In genomic region chr5:75612211-75612579, GRCh38 we compare ENCODE assay signal across 12 cellular contexts. TPM values are rescaled to one million over a fixed set of nuclear protein-coding genes. Genes with fewer than 3 reads are reported as not detected.
DNase-seq lines count a peak whose midpoint lies in the region; ATAC-seq, FAIRE-seq and TF ChIP-seq lines count a peak whose summit lies in the region.
"Had no signal": no experiment of that assay in that cellular context is flagged by ENCODE, and none has a peak within 500 bp of the region (broad histone marks: within the 10 kb centered on the region; RNA-seq: fewer than 3 reads in every experiment).

No MANE protein-coding gene starts in this region.

- H4K5ac ChIP-seq in H1 (ENCODE audit: insufficient read length, low read depth, low read length) = no peak overlapping the region

- H3K79me2 ChIP-seq in H1 (ENCODE audit: control insufficient read depth in 1 of 2, insufficient read depth in 2 of 2, low read length in 2 of 2) = no peaks in the 10 kb centered on the region

- H3K4me2 ChIP-seq in H1 (ENCODE audit: insufficient read depth in 1 of 2, low read depth in 2 of 2, low read length in 2 of 2) = peak overlapping the region; percentile 70 to 88

- no peak overlapping the region for H2BK15ac ChIP-seq in H1 (ENCODE audit: low read length)

- H3K56ac ChIP-seq in H1 (replicated peaks; ENCODE audit: insufficient read length, low read depth, low read length) = no peak overlapping the region

- TF ChIP-seq EP300 in H1 (IDR thresholded peaks at IDR 0.05; ENCODE audit: borderline replicate concordance in 1 of 2, low read depth in 2 of 2, low read length in 2 of 2) (no peak), upper lobe of left lung (IDR thresholded peaks at IDR 0.05) (no peak)

- no peaks in the 10 kb centered on the region for H4K20me1 ChIP-seq in H1 (replicated peaks in 1 of 2; ENCODE audit: control insufficient read depth in 1 of 2, insufficient read depth in 2 of 2, low read length in 2 of 2)

- peak overlapping the region; percentile 30 for H4K91ac ChIP-seq in H1 (replicated peaks; ENCODE audit: insufficient read length, low read length)

- no peak overlapping the region for H3K9ac ChIP-seq in H1 (replicated peaks in 1 of 4; ENCODE audit: extremely low read depth in 1 of 4, low read depth in 3 of 4, low read length in 3 of 4)

- H2BK20ac ChIP-seq in H1 (ENCODE audit: low read length) = 0 out of 2 replicates have a peak overlapping the region, but pooled peaks have one; percentile 21

- H2BK120ac ChIP-seq in H1 (replicated peaks; ENCODE audit: low read depth, low read length) = no peak overlapping the region

- DNase-seq in heart left ventricle (no peak), Right ventricle myocardium inferior (ENCODE audit: missing footprints) (no peak), H1 (ENCODE audit: low read depth in 1 of 2, low spot score in 2 of 2) (no peak), upper lobe of left lung (peak; percentile 21 to 39), ecto neural progenitor cell (ENCODE audit: low spot score) (no peak)
- no peak for DNase-seq in activated T-cell treated with anti-CD3 and anti-CD28 coated beads, Interleukin-2, amount 50 U/mL, for 1 hour
- DNase-seq: activated CD8-positive, alpha-beta T cell treated with anti-CD3 and anti-CD28 coated beads, Interleukin-2, amount 10 ng/mL, durations not matched to agents 7 days and 5 days; NCI-H2029 had no signal

- FAIRE-seq in H1 (lab: Jason Lieb, UNC) = no peak

- H2BK5ac ChIP-seq in H1 (ENCODE audit: low read depth, low read length) = no peak overlapping the region

- no peak overlapping the region for H2AK5ac ChIP-seq in H1 (ENCODE audit: low read depth, low read length)

- intact Hi-C loops in heart left ventricle (cut with DNase I) (no loop called here), Right ventricle myocardium inferior (cut with DNase I) (no loop called here)

- no peak overlapping the region for H3K14ac ChIP-seq in H1 (ENCODE audit: insufficient read length)

- TF ChIP-seq CTCF in heart left ventricle (IDR thresholded peaks at IDR 0.05) = no peak
- no peak for TF ChIP-seq CTCF in H1 (IDR thresholded peaks at IDR 0.05; ENCODE audit: control extremely low read depth in 1 of 3, insufficient read depth in 1 of 3, low read depth in 1 of 3, low read length in 3 of 3)
- no peak for TF ChIP-seq CTCF in upper lobe of left lung (IDR thresholded peaks at IDR 0.05)

- H3K4ac ChIP-seq in H1 (replicated peaks; ENCODE audit: insufficient read length, low read depth, low read length) = no peak overlapping the region

- H3K27me3 ChIP-seq in heart left ventricle (peaks cover 0 to 9% (median 0%) of the 10 kb centered on the region in 9 donors), H1 (replicated peaks in 1 of 4; ENCODE audit: control insufficient read depth in 3 of 4, extremely low read depth in 1 of 4, insufficient read depth in 3 of 4, low read length in 3 of 4) (no peaks in the 10 kb centered on the region; a peak in 2 of 7 replicates), upper lobe of left lung (no peaks in the 10 kb centered on the region)
- H3K27me3 ChIP-seq: SJSA1 had no signal

- no peaks in the 10 kb centered on the region for H3K79me1 ChIP-seq in H1 (ENCODE audit: low read depth, low read length)

- H2AFZ ChIP-seq in H1 (ENCODE audit: low read length) = no peak overlapping the region

- peak overlapping the region in 7 of 12 donors; percentile 43 to 72 (median 64) for H3K4me3 ChIP-seq in heart left ventricle
- H3K4me3 ChIP-seq in H1 (ENCODE audit: extremely low read depth in 1 of 4, insufficient read depth in 2 of 4, low read depth in 3 of 4, low read length in 4 of 4) = peak overlapping the region; percentile 54 to 75 (median 63)
- peak overlapping the region; percentile 35 for H3K4me3 ChIP-seq in mesodermal cell (ENCODE audit: extremely low read depth, insufficient read depth, low read length, poor library complexity, severe bottlenecking)
- H3K4me3 ChIP-seq in upper lobe of left lung = peak overlapping the region in 3 of 4 donors; percentile 42 to 62 (median 57)
- H3K4me3 ChIP-seq: SJSA1 had no signal

- POLR2A ChIA-PET in H1 (lab: Charles Lee; ENCODE audit: partially characterized antibody) = interaction anchor here (0.9 to 1.2 kb wide), 3 partner anchors 43 to 276 kb away, joined by 3 to 4 read pairs (median 4); partner anchors contain the start of genes CERT1, HMGCR and POLK

- peaks cover 0 to 19% (median 13%) of the 10 kb centered on the region in 12 donors for H3K4me1 ChIP-seq in heart left ventricle
- H3K4me1 ChIP-seq in H1 (replicated peaks in 1 of 4; ENCODE audit: control insufficient read depth in 3 of 4, insufficient read depth in 4 of 4, low read length in 3 of 4) = no peaks in the 10 kb centered on the region; a peak in 1 of 7 replicates
- H3K4me1 ChIP-seq in mesodermal cell (ENCODE audit: control insufficient read depth, insufficient read depth, low read length, poor library complexity, severe bottlenecking) = peaks cover 8% of the 10 kb centered on the region
- H3K4me1 ChIP-seq in upper lobe of left lung = peaks cover 9 to 25% (median 14%) of the 10 kb centered on the region in 4 donors

- H2BK12ac ChIP-seq in H1 (ENCODE audit: low read depth, low read length) = no peak overlapping the region

- H4K8ac ChIP-seq in H1 (ENCODE audit: extremely low read depth, insufficient read depth, low read length) = no peak overlapping the region

- no peak overlapping the region for H3K27ac ChIP-seq in heart left ventricle
- H3K27ac ChIP-seq in H1 (ENCODE audit: low read depth, low read length) = no peak overlapping the region
- peak overlapping the region; percentile 29 for H3K27ac ChIP-seq in mesodermal cell (ENCODE audit: low read depth, low read length, severe bottlenecking)
- peak overlapping the region in 3 of 4 donors; percentile 81 to 84 (median 81) for H3K27ac ChIP-seq in upper lobe of left lung
- H3K27ac ChIP-seq: SJSA1 had no signal

- CTCF ChIA-PET in H1 (lab: Charles Lee; ENCODE audit: partially characterized antibody) = interaction anchor here (1.6 kb wide), 1 partner anchor 52 kb away, joined by 8 read pairs; no protein-coding TSS in a partner anchor

- WGBS in heart left ventricle, 4 donors = 31 to 50% (median 42%) methylated on average over 11 to 12 of the region's 12 CpGs
- 15% methylated on average over 12 of the region's 12 CpGs; no CpG with 5 or more reads in 1 of the 2 experiments for WGBS in H1 (ENCODE audit: extremely low coverage in 1 of 2, insufficient coverage in 1 of 2, insufficient read length in 1 of 2, insufficient replicate concordance in 2 of 2, low coverage in 1 of 2, low lambda C conversion rate in 2 of 2, missing lambda C conversion rate in 1 of 2), 2 experiments
- WGBS in mesodermal cell (ENCODE audit: insufficient coverage in 2 of 2), 2 experiments = 28 to 75% methylated on average over 2 to 10 of the region's 12 CpGs
- 34 to 35% methylated on average over 9 to 12 of the region's 12 CpGs for WGBS in upper lobe of left lung, 2 donors

- ATAC-seq in heart left ventricle = no peak
- ATAC-seq in Right ventricle myocardium inferior = no peak
- no peak for ATAC-seq in upper lobe of left lung (ENCODE audit: low FRiP score in 2 of 2)
- no peak for ATAC-seq in HG02623 (IDR thresholded peaks at IDR 0.05; ENCODE audit: unreplicated experiment)

- H3K23ac ChIP-seq in H1 (ENCODE audit: insufficient read length) = no peak overlapping the region

- TF ChIP-seq POLR2A in heart left ventricle (IDR thresholded peaks at IDR 0.05) (no peak), H1 (IDR thresholded peaks at IDR 0.05; ENCODE audit: control extremely low read depth in 1 of 2, low read depth in 2 of 2, low read length in 2 of 2) (no peak), upper lobe of left lung (IDR thresholded peaks at IDR 0.05) (no peak)

- no peak for TF ChIP-seq RAD21 in H1 (IDR thresholded peaks at IDR 0.05 in 1 of 2, conservative IDR thresholded peaks at IDR 0.05 in 1 of 2; ENCODE audit: low read depth in 2 of 2, low read length in 2 of 2)

- H3K9me3 ChIP-seq in heart left ventricle (no peaks in the 10 kb centered on the region), H1 (ENCODE audit: insufficient read depth in 2 of 2, low read depth in 1 of 2, low read length in 1 of 2) (no peaks in the 10 kb centered on the region), mesodermal cell (ENCODE audit: control insufficient read depth, low read length) (no peaks in the 10 kb centered on the region), upper lobe of left lung (no peaks in the 10 kb centered on the region)
- H3K9me3 ChIP-seq: SJSA1 had no signal

- H3K36me3 ChIP-seq in heart left ventricle = no peaks in the 10 kb centered on the region
- H3K36me3 ChIP-seq in H1 (ENCODE audit: control insufficient read depth in 2 of 4, insufficient read depth in 4 of 4, low read length in 3 of 4) = no peaks in the 10 kb centered on the region
- H3K36me3 ChIP-seq in mesodermal cell (ENCODE audit: control insufficient read depth, insufficient read depth, low read length) = no peaks in the 10 kb centered on the region
- no peaks in the 10 kb centered on the region for H3K36me3 ChIP-seq in upper lobe of left lung
- H3K36me3 ChIP-seq: SJSA1 had no signal

- peaks cover 11% of the 10 kb centered on the region for H3K23me2 ChIP-seq in H1 (ENCODE audit: low read depth, low read length)

- 0 out of 2 replicates have a peak overlapping the region, but pooled peaks have one; percentile 79 for H3K18ac ChIP-seq in H1 (ENCODE audit: extremely low read depth, low read length)

TF ChIP-seq in H1, 55 proteins besides CTCF, POLR2A, EP300 and RAD21:
- no peak for TF ChIP-seq SIN3A (conservative IDR thresholded peaks at IDR 0.05 in 1 of 2, IDR thresholded peaks at IDR 0.05 in 1 of 2; ENCODE audit: low read depth in 1 of 2, low read length in 2 of 2)
TF ChIP-seq in H1: peak in this region for 0.

RNA-seq across cellular contexts. Expression of gene ANKDD1B, which starts 0.9 kb away (rescaled TPM):
- under 1 TPM in 2 of 9 donors, not detected in 7; 0.46 to 0.61 TPM for total RNA-seq in heart left ventricle
- polyA plus RNA-seq in heart left ventricle = under 1 TPM; 0.10 to 0.19 TPM
- total RNA-seq in Right ventricle myocardium inferior = 0.24 TPM
- 0.22 TPM in 1 of 2 replicates, not detected in the other for total RNA-seq in H1 (2021; fragmentation: NEBNext Ultra II Directional; extraction: Animal tissue kit (Norgen Biotek cat#: 25700))
- polyA plus RNA-seq in H1 (2011; rRNA removed) = 0.06 and 0.08 TPM in 2 replicates
- 0.18 TPM for polyA plus RNA-seq in H1 (2011; cell fraction: cytosol; rRNA removed)
- polyA plus RNA-seq in H1 (2011; cell fraction: nucleus; rRNA removed) = 0.20 TPM
- 0.07 to 0.11 TPM in 2 of 4 replicates, not detected in the others for polyA plus RNA-seq in H1 (2012, experiment 1 of 2)
- polyA plus RNA-seq in H1 (2012, experiment 2 of 2) = not detected
- 0.06 TPM for polyA plus RNA-seq in H1 (2013, experiment 1 of 2)
- 0.04 TPM for polyA plus RNA-seq in H1 (2013, experiment 2 of 2)
- 0.09 and 0.27 TPM in 2 replicates for polyA minus RNA-seq in H1 (2011; rRNA and poly(A)+ RNA removed)
- polyA minus RNA-seq in H1 (2011; cell fraction: cytosol; rRNA and poly(A)+ RNA removed) = not detected
- not detected for polyA minus RNA-seq in H1 (2011; cell fraction: nucleus; rRNA and poly(A)+ RNA removed)
- 0.52 TPM for polyA plus RNA-seq in mesodermal cell (2013, experiment 1 of 2)
- polyA plus RNA-seq in mesodermal cell (2013, experiment 2 of 2) = not detected
- total RNA-seq in upper lobe of left lung = 1 to 10 TPM in 5 of 6 donors, under 1 TPM in 1; 0.67 to 7.3 (median 4.4) TPM
- total RNA-seq: HT1080 had no signal

Comparison
In these comparisons a context has a peak if more than half of its experiments do, and no peak if none do; other contexts are left out.
1. DNase-seq: peak in upper lobe of left lung (2 of 2); none in heart left ventricle (0 of 5), Right ventricle myocardium inferior (single experiment), H1 (0 of 2), activated T-cell treated with anti-CD3 and anti-CD28 coated beads, Interleukin-2, amount 50 U/mL, for 1 hour (single experiment) and ecto neural progenitor cell (single experiment).
2. H3K27ac ChIP-seq: peak in mesodermal cell (single experiment) and upper lobe of left lung (3 of 4); none in heart left ventricle (0 of 12) and H1 (single experiment).
3. Peak in every context shown above with its lines, with median percentiles within 50 percentile points of each other: H3K4me3 ChIP-seq.